Comparison of ENCODE assay signal across 8 cellular contexts in the genomic region with DNA sequence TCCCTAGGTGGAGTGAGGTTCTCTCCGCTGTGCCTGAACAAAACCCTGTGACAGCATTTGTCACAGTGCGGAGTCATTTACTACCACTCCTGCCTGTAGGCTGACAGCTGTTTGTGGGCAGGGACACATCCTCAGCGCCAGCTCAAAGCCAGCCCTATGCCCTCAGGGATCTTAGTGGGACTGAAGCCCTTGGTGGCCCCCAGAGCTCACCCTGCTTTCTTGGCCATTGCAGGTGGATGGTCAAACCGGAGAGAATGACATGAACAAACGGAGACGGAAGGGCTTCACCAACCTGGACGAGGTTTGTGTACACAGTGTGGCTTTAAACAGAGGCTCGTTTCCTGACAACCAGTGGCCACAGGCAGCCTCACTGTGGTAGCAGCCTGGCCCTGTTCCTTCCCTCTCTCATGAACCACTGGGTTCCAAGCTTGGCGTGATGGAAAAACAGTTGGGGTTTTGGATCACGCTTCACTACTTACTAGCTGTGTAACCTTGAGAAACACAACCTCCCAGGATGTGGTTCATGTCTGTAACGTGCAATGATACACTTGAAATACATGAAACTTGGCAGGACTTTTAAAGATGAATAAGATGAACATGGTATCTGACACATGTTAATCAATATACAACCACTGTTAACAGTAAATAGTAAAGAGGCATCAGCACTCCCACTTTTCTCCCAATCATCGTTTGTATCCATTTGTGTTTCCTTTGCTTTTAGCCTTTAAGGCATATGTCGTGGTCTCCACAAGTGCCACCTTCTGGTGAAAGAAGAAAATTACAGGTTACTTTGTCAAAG.
DNase-seq lines count a peak whose midpoint lies in the region; ATAC-seq, FAIRE-seq and TF ChIP-seq lines count a peak whose summit lies in the region.

No MANE protein-coding gene starts in this region.

- WGBS in esophagus squamous epithelium, 2 donors = 34 to 45% methylated on average over 11 to 13 of the region's 13 CpGs

- peaks cover 0 to 17% (median 0%) of the 10 kb centered on the region in 3 donors for H3K4me1 ChIP-seq in esophagus squamous epithelium

- ATAC-seq in GM18858 (IDR thresholded peaks at IDR 0.05; ENCODE audit: unreplicated experiment) (peak; percentile 67), HG03066 (IDR thresholded peaks at IDR 0.05; ENCODE audit: low read depth, unreplicated experiment) (peak; percentile 75)

- H3K27ac ChIP-seq in esophagus squamous epithelium = peak overlapping the region; percentile 6 to 83 (median 63)

- TF ChIP-seq POLR2A in esophagus squamous epithelium (IDR thresholded peaks at IDR 0.05) = no peak

- peaks cover 0 to 23% (median 0%) of the 10 kb centered on the region in 3 donors for H3K36me3 ChIP-seq in esophagus squamous epithelium

- H3K9me3 ChIP-seq in esophagus squamous epithelium = no peaks in the 10 kb centered on the region

- H3K27me3 ChIP-seq in esophagus squamous epithelium = no peaks in the 10 kb centered on the region

- DNase-seq in CD14-positive monocyte (ENCODE audit: low spot score) (no peak), NCI-H460 (ENCODE audit: extremely low read depth, low read depth) (peak; percentile 42), esophagus squamous epithelium (lab: John Stamatoyannopoulos, UW) (no peak), nephron progenitor cell (no peak), urothelium cell line (ENCODE audit: low spot score) (peak; percentile 55)
- peak; percentile 73 for DNase-seq in activated CD8-positive, alpha-beta memory T cell treated with anti-CD3 and anti-CD28 coated beads, Interleukin-2, amount 50 U/mL, for 48 hours

- no peak overlapping the region for H3K4me3 ChIP-seq in esophagus squamous epithelium

- H3K4me3 Mint-ChIP-seq in CD14-positive monocyte (no peak overlapping the region), nephron progenitor cell (no peak overlapping the region)

- H3K36me3 Mint-ChIP-seq in CD14-positive monocyte = peaks cover 93 to 99% of the 10 kb centered on the region in 2 donors
- H3K36me3 Mint-ChIP-seq in nephron progenitor cell (ENCODE audit: low read depth) = no peaks in the 10 kb centered on the region

- no peak for FAIRE-seq in urothelium cell line (lab: Jason Lieb, UNC)

- peaks cover 0 to 5% (median 2%) of the 10 kb centered on the region in 3 donors for H3K27me3 Mint-ChIP-seq in CD14-positive monocyte (ENCODE audit: low read depth in 3 of 3)
- H3K27me3 Mint-ChIP-seq in nephron progenitor cell (ENCODE audit: low read depth, poor library complexity) = peaks cover 41% of the 10 kb centered on the region

- intact Hi-C loops in CD14-positive monocyte (cut with micrococcal nuclease) = loop anchor here (1.0 to 2.0 kb wide), 2 partner anchors 189 kb away; no protein-coding TSS in a partner anchor
- intact Hi-C loops in esophagus squamous epithelium (cut with DNase I) = loop anchor here (5.0 kb wide), 1 partner anchor 189 kb away; no protein-coding TSS in a partner anchor

- peaks cover 17% of the 10 kb centered on the region for H3K4me1 Mint-ChIP-seq in CD14-positive monocyte
- H3K4me1 Mint-ChIP-seq in nephron progenitor cell = peaks cover 10% of the 10 kb centered on the region

- TF ChIP-seq CTCF in CD14-positive monocyte (IDR thresholded peaks at IDR 0.05) = peak; percentile 76
- TF ChIP-seq CTCF in esophagus squamous epithelium (IDR thresholded peaks at IDR 0.05) = peak; percentile 23 to 78 (median 72)
- peak; percentile 71 for TF ChIP-seq CTCF in nephron progenitor cell (IDR thresholded peaks at IDR 0.05)

- H3K27ac Mint-ChIP-seq in CD14-positive monocyte = peak overlapping the region; percentile 26 to 85 (median 74)
- H3K27ac Mint-ChIP-seq in nephron progenitor cell = no peak overlapping the region

- peaks cover 0 to 1% (median 0%) of the 10 kb centered on the region in 7 donors for H3K9me3 Mint-ChIP-seq in CD14-positive monocyte
- H3K9me3 Mint-ChIP-seq in nephron progenitor cell = no peaks in the 10 kb centered on the region

Comparison
In these comparisons a context has a peak if more than half of its experiments do, and no peak if none do; other contexts are left out.
1. DNase-seq: peak in NCI-H460 (single experiment), activated CD8-positive, alpha-beta memory T cell treated with anti-CD3 and anti-CD28 coated beads, Interleukin-2, amount 50 U/mL, for 48 hours (single experiment) and urothelium cell line (single experiment); none in CD14-positive monocyte (single experiment), esophagus squamous epithelium (single experiment) and nephron progenitor cell (single experiment).
2. Peak in every context shown above with its lines, with median percentiles within 50 percentile points of each other: CTCF ChIP-seq.